In genomic region chr22:29723766-29724165, GRCh38 we compare ENCODE assay signal across 1 cellular context.
TF ChIP-seq lines count a peak whose summit lies in the region.

No MANE protein-coding gene starts in this region.

TF ChIP-seq in IMR-90, 13 proteins besides CTCF, POLR2A, EP300 and RAD21:
- no peak for TF ChIP-seq RFX5 (IDR thresholded peaks at IDR 0.05; ENCODE audit: low read depth, low read length)
